In genomic region chr4:165516281-165516833, GRCh38 we compare ENCODE assay signal across 14 cellular contexts.
DNase-seq lines count a peak whose midpoint lies in the region; ATAC-seq and TF ChIP-seq lines count a peak whose summit lies in the region.
"Had no signal": no experiment of that assay in that cellular context is flagged by ENCODE, and none has a peak within 500 bp of the region (broad histone marks: within the 10 kb centered on the region; RNA-seq: fewer than 3 reads in every experiment).

No MANE protein-coding gene starts in this region.

- TF ChIP-seq CTCF in epithelial cell of esophagus (IDR thresholded peaks at IDR 0.05; ENCODE audit: insufficient read depth, low read depth, low read length, missing control alignments): no peak

- POLR2A ChIA-PET in activated CD4-positive, alpha-beta T cell treated with anti-CD3 and anti-CD28 coated beads, Interleukin-2, amount 10 ng/mL, durations not matched to agents 7 days and 5 days (lab: Charles Lee): no interaction called here

- H3K36me3 Mint-ChIP-seq in activated CD4-positive, alpha-beta T cell treated with anti-CD3 and anti-CD28 coated beads, Interleukin-2, amount 10 ng/mL, durations not matched to agents 7 days and 5 days (ENCODE audit: low read depth): no peaks in the 10 kb centered on the region
- H3K36me3 Mint-ChIP-seq: CD4-positive, alpha-beta memory T cell had no signal

- H3K4me3 Mint-ChIP-seq in activated CD4-positive, alpha-beta T cell treated with anti-CD3 and anti-CD28 coated beads, Interleukin-2, amount 10 ng/mL, durations not matched to agents 7 days and 5 days: no peak overlapping the region
- H3K4me3 Mint-ChIP-seq: CD4-positive, alpha-beta memory T cell; HFFc6 had no signal

- H3K4me3 ChIP-seq in epithelial cell of esophagus (ENCODE audit: low read length): no peak overlapping the region
- H3K4me3 ChIP-seq: A549 had no signal

- ATAC-seq in HG03520 (IDR thresholded peaks at IDR 0.05; ENCODE audit: unreplicated experiment): no peak
- ATAC-seq: A549 had no signal

- CTCF ChIA-PET in activated CD4-positive, alpha-beta T cell treated with anti-CD3 and anti-CD28 coated beads, Interleukin-2, amount 10 ng/mL, durations not matched to agents 7 days and 5 days (lab: Charles Lee): no interaction called here

- H3K27me3 Mint-ChIP-seq in activated CD4-positive, alpha-beta T cell treated with anti-CD3 and anti-CD28 coated beads, Interleukin-2, amount 10 ng/mL, durations not matched to agents 7 days and 5 days: peaks cover 7% of the 10 kb centered on the region

- DNase-seq in DMS53 treated with DMSO at 0.1 percent for 48 hours (lab: John Stamatoyannopoulos, UW; ENCODE audit: unreplicated experiment) (peak; percentile 19), DMS79 treated with DMSO at 0.1 percent for 48 hours (lab: John Stamatoyannopoulos, UW) (peak; percentile 82), NCI-H524 treated with DMSO at 0.1 percent for 48 hours (lab: John Stamatoyannopoulos, UW) (peak; percentile 43), epithelial cell of esophagus (ENCODE audit: low read depth) (peak; percentile 44), NCI-H128 (lab: John Stamatoyannopoulos, UW; ENCODE audit: unreplicated experiment) (no peak), DMS 273 treated with DMSO at 0.1 percent for 48 hours (lab: John Stamatoyannopoulos, UW) (no peak)
- no peak for DNase-seq in activated CD4-positive, alpha-beta T cell treated with anti-CD3 and anti-CD28 coated beads, Interleukin-2, amount 10 ng/mL, durations not matched to agents 7 days and 5 days
- DNase-seq: BE2C; CD4-positive, alpha-beta memory T cell; DMS153; HCEC 1CT; HFFc6 had no signal

- no peaks in the 10 kb centered on the region for H3K9me3 Mint-ChIP-seq in activated CD4-positive, alpha-beta T cell treated with anti-CD3 and anti-CD28 coated beads, Interleukin-2, amount 10 ng/mL, durations not matched to agents 7 days and 5 days
- H3K9me3 Mint-ChIP-seq: CD4-positive, alpha-beta memory T cell; HFFc6 had no signal

- no peaks in the 10 kb centered on the region for H3K4me1 Mint-ChIP-seq in activated CD4-positive, alpha-beta T cell treated with anti-CD3 and anti-CD28 coated beads, Interleukin-2, amount 10 ng/mL, durations not matched to agents 7 days and 5 days
- H3K4me1 Mint-ChIP-seq: CD4-positive, alpha-beta memory T cell had no signal

- no peak overlapping the region for H3K27ac Mint-ChIP-seq in activated CD4-positive, alpha-beta T cell treated with anti-CD3 and anti-CD28 coated beads, Interleukin-2, amount 10 ng/mL, durations not matched to agents 7 days and 5 days
- H3K27ac Mint-ChIP-seq: CD4-positive, alpha-beta memory T cell; HFFc6 had no signal

Comparison
In these comparisons a context has a peak if more than half of its experiments do, and no peak if none do; other contexts are left out.
1. DNase-seq: peak in DMS53 treated with DMSO at 0.1 percent for 48 hours (single experiment), DMS79 treated with DMSO at 0.1 percent for 48 hours (single experiment), NCI-H524 treated with DMSO at 0.1 percent for 48 hours (single experiment) and epithelial cell of esophagus (single experiment); none in activated CD4-positive, alpha-beta T cell treated with anti-CD3 and anti-CD28 coated beads, Interleukin-2, amount 10 ng/mL, durations not matched to agents 7 days and 5 days (single experiment), NCI-H128 (single experiment) and DMS 273 treated with DMSO at 0.1 percent for 48 hours (single experiment).